17 cellular contexts compared by ENCODE assay signal in genomic region chr10:50426485-50426884, GRCh38.
DNase-seq lines count a peak whose midpoint lies in the region; ATAC-seq and TF ChIP-seq lines count a peak whose summit lies in the region.
"Had no signal": no experiment of that assay in that cellular context is flagged by ENCODE, and none has a peak within 500 bp of the region (broad histone marks: within the 10 kb centered on the region; RNA-seq: fewer than 3 reads in every experiment).

No MANE protein-coding gene starts in this region.

- H3K9me3 Mint-ChIP-seq in activated CD4-positive, alpha-beta T cell treated with anti-CD3 and anti-CD28 coated beads, Interleukin-2, amount 10 ng/mL, durations not matched to agents 24 days and 14 days = no peaks in the 10 kb centered on the region
- peaks cover 3% of the 10 kb centered on the region for H3K9me3 Mint-ChIP-seq in activated T-cell treated with anti-CD3 and anti-CD28 coated beads, Interleukin-2, amount 50 U/mL, for 24 hours
- H3K9me3 Mint-ChIP-seq: nephron progenitor cell had no signal

- ATAC-seq in GM18517 (IDR thresholded peaks at IDR 0.05; ENCODE audit: unreplicated experiment) (peak; percentile 77), HG02885 (IDR thresholded peaks at IDR 0.05; ENCODE audit: poor library complexity, unreplicated experiment) (peak; percentile 84), HG03521 (IDR thresholded peaks at IDR 0.05; ENCODE audit: unreplicated experiment) (peak; percentile 65)
- ATAC-seq: gastrocnemius medialis, left colon had no signal

- H3K27ac Mint-ChIP-seq in activated CD4-positive, alpha-beta T cell treated with anti-CD3 and anti-CD28 coated beads, Interleukin-2, amount 10 ng/mL, durations not matched to agents 24 days and 14 days = no peak overlapping the region
- H3K27ac Mint-ChIP-seq in activated T-cell treated with anti-CD3 and anti-CD28 coated beads, Interleukin-2, amount 50 U/mL, for 24 hours = no peak overlapping the region
- H3K27ac Mint-ChIP-seq: nephron progenitor cell had no signal

- H3K4me1 ChIP-seq in hepatocyte (ENCODE audit: insufficient read depth) = no peaks in the 10 kb centered on the region
- H3K4me1 ChIP-seq: BLaER1 had no signal

- intact Hi-C loops in activated CD4-positive, alpha-beta T cell treated with anti-CD3 and anti-CD28 coated beads, Interleukin-2, amount 10 ng/mL, durations not matched to agents 24 days and 14 days (cut with micrococcal nuclease) = no loop called here

- no peaks in the 10 kb centered on the region for H4K20me1 ChIP-seq in hepatocyte (ENCODE audit: insufficient read depth, poor library complexity, severe bottlenecking)

- no peak overlapping the region for H2AFZ ChIP-seq in hepatocyte
- H2AFZ ChIP-seq: GM23248 had no signal

- H3K9me3 ChIP-seq in hepatocyte (ENCODE audit: low read depth) = no peaks in the 10 kb centered on the region
- H3K9me3 ChIP-seq: gastrocnemius medialis had no signal

- 100% methylated on average over 1 of the region's 1 CpG for WGBS in hepatocyte (ENCODE audit: low lambda C conversion rate, missing lambda C conversion rate)

- H3K27me3 ChIP-seq in hepatocyte = no peaks in the 10 kb centered on the region
- H3K27me3 ChIP-seq: BLaER1, gastrocnemius medialis had no signal

- H3K27ac ChIP-seq in hepatocyte = no peak overlapping the region
- H3K27ac ChIP-seq: BLaER1, gastrocnemius medialis, GM23248 had no signal

- peaks cover 8% of the 10 kb centered on the region for H3K36me3 Mint-ChIP-seq in activated CD4-positive, alpha-beta T cell treated with anti-CD3 and anti-CD28 coated beads, Interleukin-2, amount 10 ng/mL, durations not matched to agents 24 days and 14 days (ENCODE audit: low read depth)
- peaks cover 31% of the 10 kb centered on the region for H3K36me3 Mint-ChIP-seq in activated T-cell treated with anti-CD3 and anti-CD28 coated beads, Interleukin-2, amount 50 U/mL, for 24 hours (ENCODE audit: low read depth)

- H3K36me3 ChIP-seq in hepatocyte (replicated peaks; ENCODE audit: insufficient read depth, low read depth) = no peaks in the 10 kb centered on the region
- H3K36me3 ChIP-seq: BLaER1, gastrocnemius medialis had no signal

- no peaks in the 10 kb centered on the region for H3K9me2 ChIP-seq in hepatocyte (replicated peaks; ENCODE audit: insufficient read depth)

- H3K4me3 ChIP-seq in hepatocyte = no peak overlapping the region
- H3K4me3 ChIP-seq: BLaER1, gastrocnemius medialis, GM23248 had no signal

- DNase-seq in GM20000 (ENCODE audit: low spot score) (peak; percentile 35), SW480 (ENCODE audit: low spot score) (no peak), hepatocyte (ENCODE audit: low spot score) (no peak)
- no peak for DNase-seq in activated CD4-positive, alpha-beta T cell treated with anti-CD3 and anti-CD28 coated beads, Interleukin-2, amount 10 ng/mL, durations not matched to agents 24 days and 14 days
- DNase-seq in activated T-cell treated with anti-CD3 and anti-CD28 coated beads, Interleukin-2, amount 50 U/mL, for 24 hours = no peak
- DNase-seq: activated CD8-positive, alpha-beta memory T cell treated with anti-CD3 and anti-CD28 coated beads for 24 hours; amygdala; gastrocnemius medialis; GM23248; left colon; NCI-H2081 treated with DMSO at 0.1 percent for 48 hours; nephron progenitor cell had no signal

- no peak overlapping the region for H3K4me2 ChIP-seq in hepatocyte
- H3K4me2 ChIP-seq: BLaER1 had no signal

- H3K27me3 Mint-ChIP-seq in activated CD4-positive, alpha-beta T cell treated with anti-CD3 and anti-CD28 coated beads, Interleukin-2, amount 10 ng/mL, durations not matched to agents 24 days and 14 days = no peaks in the 10 kb centered on the region
- no peaks in the 10 kb centered on the region for H3K27me3 Mint-ChIP-seq in activated T-cell treated with anti-CD3 and anti-CD28 coated beads, Interleukin-2, amount 50 U/mL, for 24 hours
- H3K27me3 Mint-ChIP-seq: IgD-negative memory B cell had no signal

- H3K4me3 Mint-ChIP-seq in activated CD4-positive, alpha-beta T cell treated with anti-CD3 and anti-CD28 coated beads, Interleukin-2, amount 10 ng/mL, durations not matched to agents 24 days and 14 days = no peak overlapping the region
- no peak overlapping the region for H3K4me3 Mint-ChIP-seq in activated T-cell treated with anti-CD3 and anti-CD28 coated beads, Interleukin-2, amount 50 U/mL, for 24 hours
- H3K4me3 Mint-ChIP-seq: IgD-negative memory B cell, nephron progenitor cell had no signal

- peaks cover 2% of the 10 kb centered on the region for H3K79me2 ChIP-seq in hepatocyte

- peaks cover 16% of the 10 kb centered on the region for H3K4me1 Mint-ChIP-seq in activated CD4-positive, alpha-beta T cell treated with anti-CD3 and anti-CD28 coated beads, Interleukin-2, amount 10 ng/mL, durations not matched to agents 24 days and 14 days
- H3K4me1 Mint-ChIP-seq in activated T-cell treated with anti-CD3 and anti-CD28 coated beads, Interleukin-2, amount 50 U/mL, for 24 hours (ENCODE audit: low read depth) = peaks cover 30% of the 10 kb centered on the region
- H3K4me1 Mint-ChIP-seq: nephron progenitor cell had no signal

- TF ChIP-seq CTCF in GM20000 (IDR thresholded peaks at IDR 0.05; ENCODE audit: extremely low read depth, missing control alignments) (no peak), hepatocyte (IDR thresholded peaks at IDR 0.05; ENCODE audit: poor library complexity) (no peak)
